Comparison of ENCODE assay signal across 16 cellular contexts in the genomic region with DNA sequence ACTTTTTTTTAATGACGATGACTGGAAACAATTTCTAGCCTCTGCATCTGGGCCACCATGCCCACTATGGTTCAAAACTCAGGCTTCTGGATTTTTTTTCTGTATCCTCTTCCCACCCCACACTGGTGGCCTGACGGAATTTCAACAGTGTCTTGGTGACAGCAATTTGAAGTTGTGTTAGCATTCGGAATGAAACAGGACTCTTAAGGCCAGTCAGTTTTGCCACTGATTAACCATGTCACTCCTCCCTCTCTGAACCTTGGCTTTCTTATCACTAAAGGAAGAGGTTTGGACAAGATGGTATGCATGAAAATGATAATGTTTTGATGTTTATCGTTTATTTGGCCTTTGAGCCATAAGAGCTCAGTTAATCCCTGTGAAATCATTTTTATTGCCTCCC. TPM values are rescaled to one million over a fixed set of nuclear protein-coding genes. Genes with fewer than 3 reads are reported as not detected.
DNase-seq lines count a peak whose midpoint lies in the region; ATAC-seq, FAIRE-seq and TF ChIP-seq lines count a peak whose summit lies in the region.
"Had no signal": no experiment of that assay in that cellular context is flagged by ENCODE, and none has a peak within 500 bp of the region (broad histone marks: within the 10 kb centered on the region; RNA-seq: fewer than 3 reads in every experiment).

No MANE protein-coding gene starts in this region.

- 17% methylated on average over 4 of the region's 4 CpGs for WGBS in K562 (ENCODE audit: insufficient coverage, low coverage, missing lambda C conversion rate)
- 44 to 72% (median 53%) methylated on average over 4 of the region's 4 CpGs for WGBS in stomach, 5 donors

- H3K9me1 ChIP-seq in K562 (ENCODE audit: control insufficient read depth, insufficient read depth, low read length): no peaks in the 10 kb centered on the region

- in situ Hi-C loops in K562 (cut with MboI): loop anchor here (10.0 kb wide), 1 partner anchor 77 kb away; no protein-coding TSS in a partner anchor

- TF ChIP-seq POLR2A in K562 (conservative IDR thresholded peaks at IDR 0.05) (no peak), stomach (IDR thresholded peaks at IDR 0.05) (no peak)

- H3K9ac ChIP-seq in K562 (ENCODE audit: insufficient read depth in 1 of 2, low read depth in 2 of 2, low read length in 2 of 2): no peak overlapping the region

- H2AFZ ChIP-seq in K562 (ENCODE audit: low read depth, low read length): no peak overlapping the region

- ATAC-seq in K562: no peak
- ATAC-seq in mucosa of descending colon: peak; percentile 80
- no peak for ATAC-seq in HG03039 (IDR thresholded peaks at IDR 0.05; ENCODE audit: unreplicated experiment)
- ATAC-seq in HG03159 (IDR thresholded peaks at IDR 0.05; ENCODE audit: unreplicated experiment): no peak

- no peaks in the 10 kb centered on the region for H4K20me1 ChIP-seq in K562 (replicated peaks; ENCODE audit: control insufficient read depth, insufficient read depth, low read length)

- H3K27me3 ChIP-seq in K562 (ENCODE audit: control insufficient read depth in 2 of 2, insufficient read depth in 2 of 2, low read length in 2 of 2): no peaks in the 10 kb centered on the region
- no peaks in the 10 kb centered on the region for H3K27me3 ChIP-seq in stomach

- BruUV-seq in K562 (replicated peaks; lab: Mats Ljungman, UMichigan): no TSS peak

- H3K4me1 ChIP-seq in K562 (replicated peaks in 1 of 2; ENCODE audit: control insufficient read depth in 2 of 2, insufficient read depth in 2 of 2, low read length in 2 of 2): peaks cover 25 to 38% of the 10 kb centered on the region in 2 experiments; a peak in 4 of 5 replicates
- H3K4me1 ChIP-seq in mucosa of descending colon (ENCODE audit: low read depth): peaks cover 26% of the 10 kb centered on the region
- H3K4me1 ChIP-seq in stomach: peaks cover 0 to 12% (median 10%) of the 10 kb centered on the region in 4 donors

- H3K27ac ChIP-seq in K562 (ENCODE audit: extremely low read depth, low read depth, low read length): no peak overlapping the region
- no peak overlapping the region for H3K27ac ChIP-seq in stomach
- H3K27ac ChIP-seq: RWPE1 had no signal

- CTCF ChIA-PET in K562 (lab: Yijun Ruan, JAX; ENCODE audit: low intra/inter-chr PET ratio): no interaction called here

- H3K79me2 ChIP-seq in K562 (ENCODE audit: control insufficient read depth, insufficient read depth, low read length): no peaks in the 10 kb centered on the region

- no peak for FAIRE-seq in K562 (lab: Jason Lieb, UNC)

- POLR2A ChIA-PET in K562 (lab: Yijun Ruan, JAX): interaction anchor here (0.7 to 1.5 kb wide), 3 partner anchors 10 to 19 kb away, joined by 3 to 4 read pairs (median 3); no protein-coding TSS in a partner anchor

- TF ChIP-seq CTCF in K562 (IDR thresholded peaks at IDR 0.05 in 2 of 3, conservative IDR thresholded peaks at IDR 0.05 in 1 of 3; ENCODE audit: insufficient read depth in 2 of 3, low read depth in 1 of 3, low read length in 3 of 3) (no peak), mucosa of descending colon (IDR thresholded peaks at IDR 0.05) (no peak), stomach (IDR thresholded peaks at IDR 0.05) (no peak)

- DNase-seq in OCI-M1 (lab: John Stamatoyannopoulos, UW): peak; percentile 53
- DNase-seq in K562 (ENCODE audit: extremely low read depth in 1 of 4, low spot score in 3 of 4): peak in 1 of 4 experiments; percentile 36
- peak in 1 of 3 donors; percentile 69 for DNase-seq in mucosa of descending colon
- no peak for DNase-seq in stomach
- DNase-seq in NCI-H526 treated with DMSO at 0.1 percent for 48 hours (lab: John Stamatoyannopoulos, UW): no peak
- DNase-seq: Calu3; CD4-positive, CD25-positive, alpha-beta regulatory T cell; DMS53; HFFc6; IMR-90; NCI-H1417 treated with DMSO at 0.1 percent for 48 hours; NCI-H1930; NCI-H69 had no signal

- H3K4me2 ChIP-seq in K562 (ENCODE audit: insufficient read depth, low read length): no peak overlapping the region

- H3K9me3 ChIP-seq in K562 (replicated peaks; ENCODE audit: control insufficient read depth, insufficient read depth, low read depth, low read length) (no peaks in the 10 kb centered on the region), mucosa of descending colon (no peaks in the 10 kb centered on the region), stomach (no peaks in the 10 kb centered on the region)

- H3K36me3 ChIP-seq in K562 (ENCODE audit: control insufficient read depth, insufficient read depth, low read length): no peaks in the 10 kb centered on the region
- no peaks in the 10 kb centered on the region for H3K36me3 ChIP-seq in mucosa of descending colon (ENCODE audit: low read depth)
- peaks cover 0 to 3% (median 3%) of the 10 kb centered on the region in 4 donors for H3K36me3 ChIP-seq in stomach

- no peak for TF ChIP-seq RAD21 in K562 (CRISPR knock-in tag; conservative IDR thresholded peaks at IDR 0.05 in 1 of 2, IDR thresholded peaks at IDR 0.05 in 1 of 2)

- TF ChIP-seq EP300 in K562 (IDR thresholded peaks at IDR 0.05; ENCODE audit: low read length): peak; percentile 33; the same call in 1 of the 2 replicates
- no peak for TF ChIP-seq EP300 in stomach (IDR thresholded peaks at IDR 0.05)

- no peak overlapping the region for H3K4me3 ChIP-seq in K562
- no peak overlapping the region for H3K4me3 ChIP-seq in mucosa of descending colon
- H3K4me3 ChIP-seq in stomach: no peak overlapping the region

- intact Hi-C loops in K562 (cut with micrococcal nuclease): loop anchor here (5.0 to 10.0 kb wide), 3 partner anchors 50 to 307 kb away; no protein-coding TSS in a partner anchor
- intact Hi-C loops in mucosa of descending colon (cut with DNase I, micrococcal nuclease): no loop called here
- intact Hi-C loops in stomach (cut with DNase I; ENCODE audit: low total_unique reads): no loop called here

TF ChIP-seq in K562, 482 proteins besides CTCF, POLR2A, EP300 and RAD21 (continues in another document):
- TF ChIP-seq SMARCA4 (IDR thresholded peaks at IDR 0.05) (peak; percentile 36; the same call in 1 of the 2 replicates), BDP1 (IDR thresholded peaks at IDR 0.05; ENCODE audit: insufficient read depth, insufficient read length) (no peak), POLR2B (IDR thresholded peaks at IDR 0.05; ENCODE audit: low read depth, partially characterized antibody) (no peak), TAF1 (IDR thresholded peaks at IDR 0.05; ENCODE audit: control insufficient read depth, extremely low read depth, insufficient read depth, low read length, severe bottlenecking) (no peak), TAL1 (IDR thresholded peaks at IDR 0.05) (peak; percentile 49), ARID1B (IDR thresholded peaks at IDR 0.05) (peak; percentile 66), FOSL1 (tag; conservative IDR thresholded peaks at IDR 0.05) (0 out of 2 replicates have a peak, but pooled peaks have one; percentile 30), CBFA2T3 (IDR thresholded peaks at IDR 0.05) (peak; percentile 63), CBFA2T2 (conservative IDR thresholded peaks at IDR 0.05) (0 out of 2 replicates have a peak, but pooled peaks have one; percentile 4)
- TF ChIP-seq, protein P1, sequence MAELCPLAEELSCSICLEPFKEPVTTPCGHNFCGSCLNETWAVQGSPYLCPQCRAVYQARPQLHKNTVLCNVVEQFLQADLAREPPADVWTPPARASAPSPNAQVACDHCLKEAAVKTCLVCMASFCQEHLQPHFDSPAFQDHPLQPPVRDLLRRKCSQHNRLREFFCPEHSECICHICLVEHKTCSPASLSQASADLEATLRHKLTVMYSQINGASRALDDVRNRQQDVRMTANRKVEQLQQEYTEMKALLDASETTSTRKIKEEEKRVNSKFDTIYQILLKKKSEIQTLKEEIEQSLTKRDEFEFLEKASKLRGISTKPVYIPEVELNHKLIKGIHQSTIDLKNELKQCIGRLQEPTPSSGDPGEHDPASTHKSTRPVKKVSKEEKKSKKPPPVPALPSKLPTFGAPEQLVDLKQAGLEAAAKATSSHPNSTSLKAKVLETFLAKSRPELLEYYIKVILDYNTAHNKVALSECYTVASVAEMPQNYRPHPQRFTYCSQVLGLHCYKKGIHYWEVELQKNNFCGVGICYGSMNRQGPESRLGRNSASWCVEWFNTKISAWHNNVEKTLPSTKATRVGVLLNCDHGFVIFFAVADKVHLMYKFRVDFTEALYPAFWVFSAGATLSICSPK (IDR thresholded peaks at IDR 0.05; ENCODE audit: borderline replicate concordance): no peak
- TF ChIP-seq, protein P2, sequence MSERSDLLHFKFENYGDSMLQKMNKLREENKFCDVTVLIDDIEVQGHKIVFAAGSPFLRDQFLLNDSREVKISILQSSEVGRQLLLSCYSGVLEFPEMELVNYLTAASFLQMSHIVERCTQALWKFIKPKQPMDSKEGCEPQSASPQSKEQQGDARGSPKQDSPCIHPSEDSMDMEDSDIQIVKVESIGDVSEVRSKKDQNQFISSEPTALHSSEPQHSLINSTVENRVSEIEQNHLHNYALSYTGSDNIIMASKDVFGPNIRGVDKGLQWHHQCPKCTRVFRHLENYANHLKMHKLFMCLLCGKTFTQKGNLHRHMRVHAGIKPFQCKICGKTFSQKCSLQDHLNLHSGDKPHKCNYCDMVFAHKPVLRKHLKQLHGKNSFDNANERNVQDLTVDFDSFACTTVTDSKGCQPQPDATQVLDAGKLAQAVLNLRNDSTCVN (CRISPR knock-in tag; IDR thresholded peaks at IDR 0.05): no peak

RNA-seq across cellular contexts. Expression of a gene that starts 41.6 kb away (rescaled TPM):
- 0.60 and 1.0 TPM in 2 replicates for total RNA-seq in K562 (2011; cell fraction: chromatin; rRNA removed; ENCODE audit: low replicate concordance)
- 0.26 and 0.33 TPM in 2 replicates for total RNA-seq in K562 (2011; cell fraction: nucleolus; rRNA removed)
- total RNA-seq in K562 (2011; cell fraction: nucleoplasm; rRNA removed): 0.44 and 1.4 TPM in 2 replicates
- total RNA-seq in K562 (2014; rRNA removed) (0.29 TPM in 1 of 2 replicates, not detected in the other), K562 (2014; rRNA removed; fragmentation: Illumina TruSeq; extraction: Trizol) (0.11 TPM in 1 of 2 replicates, not detected in the other), K562 (2015; rRNA removed; fragmentation: Illumina TruSeq; extraction: Trizol) (0.04 TPM in 1 of 2 replicates, not detected in the other), K562 (2021) (0.11 and 0.27 TPM in 2 replicates), mucosa of descending colon (100 to 1,000 TPM in 2 of 3 donors, 10 to 100 TPM in 1; 79.3 to 246 (median 160) TPM), stomach (100 to 1,000 TPM in 1 of 5 donors, 10 to 100 TPM in 3, 1 to 10 TPM in 1; 3.5 to 128 (median 20.5) TPM)
- polyA plus RNA-seq in K562 (2011; rRNA removed) (0.03 and 0.32 TPM in 2 replicates), K562 (2014; fragmentation: Illumina TruSeq; extraction: Trizol) (0.19 TPM in 1 of 2 replicates, not detected in the other), K562 (2014; fragmentation: Nextera tagmentation; extraction: Ambion mirVana) (under 1 TPM; 0.13 to 0.89 TPM), K562 (2014; rRNA removed) (0.07 and 0.69 TPM in 2 replicates), stomach (10 to 100 TPM; 10.6 to 37.5 (median 20.6) TPM)
- 0.06 and 0.22 TPM in 2 replicates for polyA plus RNA-seq in K562 (2011; cell fraction: cytosol; rRNA removed)
- polyA plus RNA-seq in K562 (2011; cell fraction: nucleus; rRNA removed): 0.38 and 0.94 TPM in 2 replicates
- polyA plus RNA-seq in K562 (2012): 0.36 and 0.76 TPM in 2 replicates
- polyA minus RNA-seq in K562 (2011; rRNA and poly(A)+ RNA removed): 0.21 TPM in 1 of 2 replicates, not detected in the other
- polyA minus RNA-seq in K562 (2011; cell fraction: cytosol; rRNA and poly(A)+ RNA removed): not detected in 2 replicates
- 0.11 and 0.13 TPM in 2 replicates for polyA minus RNA-seq in K562 (2011; cell fraction: nucleus; rRNA and poly(A)+ RNA removed)
